In the genomic region with DNA sequence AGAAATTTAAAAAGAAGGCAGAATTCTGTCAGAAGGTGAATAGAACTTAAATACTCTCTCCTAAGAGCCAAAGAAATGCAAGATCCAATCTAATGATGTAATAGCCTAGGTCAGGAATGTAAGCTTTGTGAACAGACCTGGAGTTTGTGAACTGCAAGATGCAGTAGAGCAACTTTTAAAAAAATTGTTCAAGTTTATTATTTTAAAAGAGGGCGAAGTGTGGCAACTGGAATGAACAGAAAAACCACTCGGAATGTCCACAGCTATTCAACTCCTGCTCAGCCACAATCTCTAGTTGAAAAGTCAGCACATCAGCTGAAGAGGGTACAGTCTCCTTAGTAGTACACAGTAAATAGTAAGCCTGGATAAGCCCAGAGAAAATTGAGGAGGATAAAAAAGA, we compare ENCODE assay signal across 25 cellular contexts.
DNase-seq lines count a peak whose midpoint lies in the region; TF ChIP-seq lines count a peak whose summit lies in the region.
"Had no signal": no experiment of that assay in that cellular context is flagged by ENCODE, and none has a peak within 500 bp of the region (broad histone marks: within the 10 kb centered on the region; RNA-seq: fewer than 3 reads in every experiment).

No MANE protein-coding gene starts in this region.

- H3K27ac Mint-ChIP-seq in mesothelial cell of epicardium: peak overlapping the region; percentile 56
- H3K27ac Mint-ChIP-seq: CD4-positive, alpha-beta T cell; HFFc6 had no signal

- TF ChIP-seq CTCF in cardiac muscle cell (IDR thresholded peaks at IDR 0.05; ENCODE audit: low read depth, low read length) (no peak), right atrium auricular region (IDR thresholded peaks at IDR 0.05) (no peak), mesothelial cell of epicardium (IDR thresholded peaks at IDR 0.05; ENCODE audit: unreplicated experiment) (no peak)

- H3K27me3 ChIP-seq in cardiac muscle cell (no peaks in the 10 kb centered on the region), right atrium auricular region (no peaks in the 10 kb centered on the region)
- H3K27me3 ChIP-seq: BE2C had no signal

- no peaks in the 10 kb centered on the region for H3K9me3 ChIP-seq in cardiac muscle cell (ENCODE audit: low read depth)
- H3K9me3 ChIP-seq in right atrium auricular region: no peaks in the 10 kb centered on the region
- H3K9me3 ChIP-seq: BE2C, Caco-2 had no signal

- intact Hi-C loops in posterior cingulate gyrus (cut with DNase I): no loop called here

- peaks cover 5% of the 10 kb centered on the region for H3K9me3 Mint-ChIP-seq in mesothelial cell of epicardium

- no peaks in the 10 kb centered on the region for H3K27me3 Mint-ChIP-seq in mesothelial cell of epicardium (ENCODE audit: low read depth)
- H3K27me3 Mint-ChIP-seq: CD4-positive, alpha-beta T cell had no signal

- no peak overlapping the region for H3K4me3 Mint-ChIP-seq in mesothelial cell of epicardium
- H3K4me3 Mint-ChIP-seq: CD4-positive, alpha-beta T cell; HFFc6 had no signal

- H3K36me3 ChIP-seq in cardiac muscle cell: no peaks in the 10 kb centered on the region
- H3K36me3 ChIP-seq in right atrium auricular region: no peaks in the 10 kb centered on the region
- H3K36me3 ChIP-seq: BE2C had no signal

- H3K4me1 Mint-ChIP-seq in mesothelial cell of epicardium: peaks cover 7% of the 10 kb centered on the region

- H3K36me3 Mint-ChIP-seq in mesothelial cell of epicardium: no peaks in the 10 kb centered on the region

- H3K4me1 ChIP-seq in cardiac muscle cell (ENCODE audit: low read depth): peaks cover 14% of the 10 kb centered on the region
- no peaks in the 10 kb centered on the region for H3K4me1 ChIP-seq in right atrium auricular region
- H3K4me1 ChIP-seq: BE2C, Caco-2 had no signal

- H3K4me3 ChIP-seq in cardiac muscle cell (no peak overlapping the region), right atrium auricular region (no peak overlapping the region)

- DNase-seq in cardiac muscle cell (ENCODE audit: low read depth in 1 of 2, low spot score in 1 of 2) (no peak), right atrium auricular region (ENCODE audit: low spot score) (no peak), fibroblast of peridontal ligament (ENCODE audit: extremely low read depth) (peak; percentile 34), mesothelial cell of epicardium (ENCODE audit: low spot score in 2 of 2, unreplicated experiment in 2 of 2) (no peak), CD1c-positive myeloid dendritic cell (ENCODE audit: extremely low spot score) (no peak), posterior cingulate gyrus (no peak), NCI-H774 (lab: John Stamatoyannopoulos, UW) (no peak)
- no peak for DNase-seq in activated T-cell treated with anti-CD3 and anti-CD28 coated beads, Interleukin-2, amount 50 U/mL, for 48 hours
- DNase-seq: 8988T; BE2C; Caco-2; CD4-positive, alpha-beta T cell; DMS153; EL; H7; HFFc6; NCI-H1417; NCI-H187 treated with DMSO at 0.1 percent for 48 hours; NCI-H345; NCI-H524 treated with DMSO at 0.1 percent for 48 hours; PC-3; SIG-M5 had no signal

- H3K27ac ChIP-seq in cardiac muscle cell: peak overlapping the region; percentile 36
- no peak overlapping the region for H3K27ac ChIP-seq in right atrium auricular region
- H3K27ac ChIP-seq: HL-60, KMS-11, RWPE1 had no signal
